1 cellular context compared by ENCODE assay signal in the genomic region with DNA sequence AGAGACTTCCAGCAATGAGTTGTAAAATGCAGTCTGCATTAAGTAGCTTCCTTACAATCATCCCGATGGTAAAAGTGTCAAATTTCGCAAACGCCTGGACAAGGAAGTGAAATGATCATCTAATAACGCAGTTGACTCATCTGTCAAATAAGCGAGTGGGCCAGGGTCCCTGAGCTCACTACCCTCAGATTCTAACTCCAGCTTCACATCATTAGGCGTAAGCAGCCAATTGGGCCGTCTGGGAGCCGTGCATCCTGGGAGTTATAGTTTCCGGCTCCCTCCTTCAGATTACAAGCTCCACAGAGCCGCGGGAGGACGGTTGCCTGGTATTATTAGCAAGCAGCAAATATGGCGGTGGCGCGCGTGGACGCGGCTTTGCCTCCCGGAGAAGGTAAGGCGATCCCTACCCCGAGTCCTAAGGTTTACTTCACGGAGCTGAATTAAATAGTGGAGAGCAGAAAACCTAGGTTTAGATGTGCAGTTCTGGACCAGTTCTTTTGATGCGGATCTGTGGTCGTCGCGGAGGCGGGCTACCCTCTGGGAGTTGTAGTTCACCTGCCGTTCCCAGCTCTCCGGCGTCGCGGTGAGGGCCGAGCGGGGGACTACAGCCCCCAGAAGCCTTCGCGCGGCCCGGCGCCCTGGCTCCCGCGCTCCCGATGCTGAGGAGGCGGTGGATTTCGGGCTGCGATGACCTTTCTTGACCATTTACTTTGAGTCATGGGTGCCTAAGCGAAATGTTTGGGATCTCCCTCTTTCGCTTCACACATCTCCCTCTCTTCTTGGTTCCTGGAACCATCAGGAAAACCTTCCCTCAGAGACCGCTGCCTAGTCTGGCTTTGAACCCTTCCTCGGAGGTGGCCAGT.
TF ChIP-seq lines count a peak whose summit lies in the region.

A gene with protein sequence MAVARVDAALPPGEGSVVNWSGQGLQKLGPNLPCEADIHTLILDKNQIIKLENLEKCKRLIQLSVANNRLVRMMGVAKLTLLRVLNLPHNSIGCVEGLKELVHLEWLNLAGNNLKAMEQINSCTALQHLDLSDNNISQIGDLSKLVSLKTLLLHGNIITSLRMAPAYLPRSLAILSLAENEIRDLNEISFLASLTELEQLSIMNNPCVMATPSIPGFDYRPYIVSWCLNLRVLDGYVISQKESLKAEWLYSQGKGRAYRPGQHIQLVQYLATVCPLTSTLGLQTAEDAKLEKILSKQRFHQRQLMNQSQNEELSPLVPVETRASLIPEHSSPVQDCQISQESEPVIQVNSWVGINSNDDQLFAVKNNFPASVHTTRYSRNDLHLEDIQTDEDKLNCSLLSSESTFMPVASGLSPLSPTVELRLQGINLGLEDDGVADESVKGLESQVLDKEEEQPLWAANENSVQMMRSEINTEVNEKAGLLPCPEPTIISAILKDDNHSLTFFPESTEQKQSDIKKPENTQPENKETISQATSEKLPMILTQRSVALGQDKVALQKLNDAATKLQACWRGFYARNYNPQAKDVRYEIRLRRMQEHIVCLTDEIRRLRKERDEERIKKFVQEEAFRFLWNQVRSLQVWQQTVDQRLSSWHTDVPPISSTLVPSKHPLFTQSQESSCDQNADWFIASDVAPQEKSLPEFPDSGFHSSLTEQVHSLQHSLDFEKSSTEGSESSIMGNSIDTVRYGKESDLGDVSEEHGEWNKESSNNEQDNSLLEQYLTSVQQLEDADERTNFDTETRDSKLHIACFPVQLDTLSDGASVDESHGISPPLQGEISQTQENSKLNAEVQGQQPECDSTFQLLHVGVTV (plus strand): TSS at position 286 of the 863 bp plus-strand sequence. CDS start 63 bp downstream, at position 349.

TF ChIP-seq in HepG2, 621 proteins besides CTCF, POLR2A, EP300 and RAD21 (continued from another document and continues in another):
- TF ChIP-seq, protein P1, sequence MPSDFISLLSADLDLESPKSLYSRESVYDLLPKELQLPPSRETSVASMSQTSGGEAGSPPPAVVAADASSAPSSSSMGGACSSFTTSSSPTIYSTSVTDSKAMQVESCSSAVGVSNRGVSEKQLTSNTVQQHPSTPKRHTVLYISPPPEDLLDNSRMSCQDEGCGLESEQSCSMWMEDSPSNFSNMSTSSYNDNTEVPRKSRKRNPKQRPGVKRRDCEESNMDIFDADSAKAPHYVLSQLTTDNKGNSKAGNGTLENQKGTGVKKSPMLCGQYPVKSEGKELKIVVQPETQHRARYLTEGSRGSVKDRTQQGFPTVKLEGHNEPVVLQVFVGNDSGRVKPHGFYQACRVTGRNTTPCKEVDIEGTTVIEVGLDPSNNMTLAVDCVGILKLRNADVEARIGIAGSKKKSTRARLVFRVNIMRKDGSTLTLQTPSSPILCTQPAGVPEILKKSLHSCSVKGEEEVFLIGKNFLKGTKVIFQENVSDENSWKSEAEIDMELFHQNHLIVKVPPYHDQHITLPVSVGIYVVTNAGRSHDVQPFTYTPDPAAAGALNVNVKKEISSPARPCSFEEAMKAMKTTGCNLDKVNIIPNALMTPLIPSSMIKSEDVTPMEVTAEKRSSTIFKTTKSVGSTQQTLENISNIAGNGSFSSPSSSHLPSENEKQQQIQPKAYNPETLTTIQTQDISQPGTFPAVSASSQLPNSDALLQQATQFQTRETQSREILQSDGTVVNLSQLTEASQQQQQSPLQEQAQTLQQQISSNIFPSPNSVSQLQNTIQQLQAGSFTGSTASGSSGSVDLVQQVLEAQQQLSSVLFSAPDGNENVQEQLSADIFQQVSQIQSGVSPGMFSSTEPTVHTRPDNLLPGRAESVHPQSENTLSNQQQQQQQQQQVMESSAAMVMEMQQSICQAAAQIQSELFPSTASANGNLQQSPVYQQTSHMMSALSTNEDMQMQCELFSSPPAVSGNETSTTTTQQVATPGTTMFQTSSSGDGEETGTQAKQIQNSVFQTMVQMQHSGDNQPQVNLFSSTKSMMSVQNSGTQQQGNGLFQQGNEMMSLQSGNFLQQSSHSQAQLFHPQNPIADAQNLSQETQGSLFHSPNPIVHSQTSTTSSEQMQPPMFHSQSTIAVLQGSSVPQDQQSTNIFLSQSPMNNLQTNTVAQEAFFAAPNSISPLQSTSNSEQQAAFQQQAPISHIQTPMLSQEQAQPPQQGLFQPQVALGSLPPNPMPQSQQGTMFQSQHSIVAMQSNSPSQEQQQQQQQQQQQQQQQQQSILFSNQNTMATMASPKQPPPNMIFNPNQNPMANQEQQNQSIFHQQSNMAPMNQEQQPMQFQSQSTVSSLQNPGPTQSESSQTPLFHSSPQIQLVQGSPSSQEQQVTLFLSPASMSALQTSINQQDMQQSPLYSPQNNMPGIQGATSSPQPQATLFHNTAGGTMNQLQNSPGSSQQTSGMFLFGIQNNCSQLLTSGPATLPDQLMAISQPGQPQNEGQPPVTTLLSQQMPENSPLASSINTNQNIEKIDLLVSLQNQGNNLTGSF (CRISPR knock-in tag; IDR thresholded peaks at IDR 0.05) = no peak
- TF ChIP-seq REL (CRISPR knock-in tag; conservative IDR thresholded peaks at IDR 0.05) = peak; percentile 78; the same call in 1 of the 2 replicates
- TF ChIP-seq, protein P2, sequence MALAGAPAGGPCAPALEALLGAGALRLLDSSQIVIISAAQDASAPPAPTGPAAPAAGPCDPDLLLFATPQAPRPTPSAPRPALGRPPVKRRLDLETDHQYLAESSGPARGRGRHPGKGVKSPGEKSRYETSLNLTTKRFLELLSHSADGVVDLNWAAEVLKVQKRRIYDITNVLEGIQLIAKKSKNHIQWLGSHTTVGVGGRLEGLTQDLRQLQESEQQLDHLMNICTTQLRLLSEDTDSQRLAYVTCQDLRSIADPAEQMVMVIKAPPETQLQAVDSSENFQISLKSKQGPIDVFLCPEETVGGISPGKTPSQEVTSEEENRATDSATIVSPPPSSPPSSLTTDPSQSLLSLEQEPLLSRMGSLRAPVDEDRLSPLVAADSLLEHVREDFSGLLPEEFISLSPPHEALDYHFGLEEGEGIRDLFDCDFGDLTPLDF (CRISPR knock-in tag; IDR thresholded peaks at IDR 0.05) = peak; percentile 80
- TF ChIP-seq REXO4 (CRISPR knock-in tag; IDR thresholded peaks at IDR 0.05; ENCODE audit: borderline replicate concordance) = no peak
- no peak for TF ChIP-seq XBP1 (CRISPR knock-in tag; IDR thresholded peaks at IDR 0.05)
- TF ChIP-seq MEF2D (CRISPR knock-in tag; IDR thresholded peaks at IDR 0.05) = peak; percentile 85
- TF ChIP-seq, protein P3, sequence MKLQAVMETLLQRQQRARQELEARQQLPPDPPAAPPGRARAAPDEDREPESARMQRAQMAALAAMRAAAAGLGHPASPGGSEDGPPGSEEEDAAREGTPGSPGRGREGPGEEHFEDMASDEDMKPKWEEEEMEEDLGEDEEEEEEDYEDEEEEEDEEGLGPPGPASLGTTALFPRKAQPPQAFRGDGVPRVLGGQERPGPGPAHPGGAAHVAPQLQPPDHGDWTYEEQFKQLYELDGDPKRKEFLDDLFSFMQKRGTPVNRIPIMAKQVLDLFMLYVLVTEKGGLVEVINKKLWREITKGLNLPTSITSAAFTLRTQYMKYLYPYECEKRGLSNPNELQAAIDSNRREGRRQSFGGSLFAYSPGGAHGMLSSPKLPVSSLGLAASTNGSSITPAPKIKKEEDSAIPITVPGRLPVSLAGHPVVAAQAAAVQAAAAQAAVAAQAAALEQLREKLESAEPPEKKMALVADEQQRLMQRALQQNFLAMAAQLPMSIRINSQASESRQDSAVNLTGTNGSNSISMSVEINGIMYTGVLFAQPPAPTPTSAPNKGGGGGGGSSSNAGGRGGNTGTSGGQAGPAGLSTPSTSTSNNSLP (IDR thresholded peaks at IDR 0.05; ENCODE audit: low read depth, low read length) = no peak; the same call in 1 of the 2 replicates
- no peak for TF ChIP-seq RBM22 (optimal IDR thresholded peaks at IDR 0.05; ENCODE audit: low read length)
- no peak for TF ChIP-seq SOX6 (IDR thresholded peaks at IDR 0.05)
- TF ChIP-seq SOX6 (CRISPR knock-in tag; IDR thresholded peaks at IDR 0.05) = 0 out of 2 replicates have a peak, but pooled peaks have one; percentile 19
- TF ChIP-seq, protein P4, sequence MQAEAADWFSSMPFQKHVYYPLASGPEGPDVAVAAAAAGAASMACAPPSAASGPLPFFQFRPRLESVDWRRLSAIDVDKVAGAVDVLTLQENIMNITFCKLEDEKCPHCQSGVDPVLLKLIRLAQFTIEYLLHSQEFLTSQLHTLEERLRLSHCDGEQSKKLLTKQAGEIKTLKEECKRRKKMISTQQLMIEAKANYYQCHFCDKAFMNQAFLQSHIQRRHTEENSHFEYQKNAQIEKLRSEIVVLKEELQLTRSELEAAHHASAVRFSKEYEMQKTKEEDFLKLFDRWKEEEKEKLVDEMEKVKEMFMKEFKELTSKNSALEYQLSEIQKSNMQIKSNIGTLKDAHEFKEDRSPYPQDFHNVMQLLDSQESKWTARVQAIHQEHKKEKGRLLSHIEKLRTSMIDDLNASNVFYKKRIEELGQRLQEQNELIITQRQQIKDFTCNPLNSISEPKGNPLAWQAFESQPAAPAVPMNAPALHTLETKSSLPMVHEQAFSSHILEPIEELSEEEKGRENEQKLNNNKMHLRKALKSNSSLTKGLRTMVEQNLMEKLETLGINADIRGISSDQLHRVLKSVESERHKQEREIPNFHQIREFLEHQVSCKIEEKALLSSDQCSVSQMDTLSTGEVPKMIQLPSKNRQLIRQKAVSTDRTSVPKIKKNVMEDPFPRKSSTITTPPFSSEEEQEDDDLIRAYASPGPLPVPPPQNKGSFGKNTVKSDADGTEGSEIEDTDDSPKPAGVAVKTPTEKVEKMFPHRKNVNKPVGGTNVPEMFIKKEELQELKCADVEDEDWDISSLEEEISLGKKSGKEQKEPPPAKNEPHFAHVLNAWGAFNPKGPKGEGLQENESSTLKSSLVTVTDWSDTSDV (CRISPR knock-in tag; IDR thresholded peaks at IDR 0.05) = no peak
- peak; percentile 37; the same call in 1 of the 2 replicates for TF ChIP-seq CREB1 (IDR thresholded peaks at IDR 0.05)
- peak; percentile 86 for TF ChIP-seq CREB1 (CRISPR knock-in tag; IDR thresholded peaks at IDR 0.05)
- TF ChIP-seq ZNF331 (CRISPR knock-in tag; IDR thresholded peaks at IDR 0.05) = 0 out of 2 replicates have a peak, but pooled peaks have one; percentile 6
- TF ChIP-seq KDM5A (IDR thresholded peaks at IDR 0.05; ENCODE audit: borderline replicate concordance, low read length) = peak; percentile 81
- no peak for TF ChIP-seq ARNT2 (CRISPR knock-in tag; IDR thresholded peaks at IDR 0.05; ENCODE audit: low read depth)
- TF ChIP-seq, protein P5, sequence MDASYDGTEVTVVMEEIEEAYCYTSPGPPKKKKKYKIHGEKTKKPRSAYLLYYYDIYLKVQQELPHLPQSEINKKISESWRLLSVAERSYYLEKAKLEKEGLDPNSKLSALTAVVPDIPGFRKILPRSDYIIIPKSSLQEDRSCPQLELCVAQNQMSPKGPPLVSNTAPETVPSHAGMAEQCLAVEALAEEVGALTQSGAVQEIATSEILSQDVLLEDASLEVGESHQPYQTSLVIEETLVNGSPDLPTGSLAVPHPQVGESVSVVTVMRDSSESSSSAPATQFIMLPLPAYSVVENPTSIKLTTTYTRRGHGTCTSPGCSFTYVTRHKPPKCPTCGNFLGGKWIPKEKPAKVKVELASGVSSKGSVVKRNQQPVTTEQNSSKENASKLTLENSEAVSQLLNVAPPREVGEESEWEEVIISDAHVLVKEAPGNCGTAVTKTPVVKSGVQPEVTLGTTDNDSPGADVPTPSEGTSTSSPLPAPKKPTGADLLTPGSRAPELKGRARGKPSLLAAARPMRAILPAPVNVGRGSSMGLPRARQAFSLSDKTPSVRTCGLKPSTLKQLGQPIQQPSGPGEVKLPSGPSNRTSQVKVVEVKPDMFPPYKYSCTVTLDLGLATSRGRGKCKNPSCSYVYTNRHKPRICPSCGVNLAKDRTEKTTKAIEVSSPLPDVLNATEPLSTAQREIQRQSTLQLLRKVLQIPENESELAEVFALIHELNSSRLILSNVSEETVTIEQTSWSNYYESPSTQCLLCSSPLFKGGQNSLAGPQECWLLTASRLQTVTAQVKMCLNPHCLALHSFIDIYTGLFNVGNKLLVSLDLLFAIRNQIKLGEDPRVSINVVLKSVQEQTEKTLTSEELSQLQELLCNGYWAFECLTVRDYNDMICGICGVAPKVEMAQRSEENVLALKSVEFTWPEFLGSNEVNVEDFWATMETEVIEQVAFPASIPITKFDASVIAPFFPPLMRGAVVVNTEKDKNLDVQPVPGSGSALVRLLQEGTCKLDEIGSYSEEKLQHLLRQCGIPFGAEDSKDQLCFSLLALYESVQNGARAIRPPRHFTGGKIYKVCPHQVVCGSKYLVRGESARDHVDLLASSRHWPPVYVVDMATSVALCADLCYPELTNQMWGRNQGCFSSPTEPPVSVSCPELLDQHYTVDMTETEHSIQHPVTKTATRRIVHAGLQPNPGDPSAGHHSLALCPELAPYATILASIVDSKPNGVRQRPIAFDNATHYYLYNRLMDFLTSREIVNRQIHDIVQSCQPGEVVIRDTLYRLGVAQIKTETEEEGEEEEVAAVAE (CRISPR knock-in tag; IDR thresholded peaks at IDR 0.05; ENCODE audit: borderline replicate concordance) = peak; percentile 97
- TF ChIP-seq ZFP36L1 (CRISPR knock-in tag; IDR thresholded peaks at IDR 0.05) = 0 out of 2 replicates have a peak, but pooled peaks have one; percentile 30
- TF ChIP-seq MIER3 (CRISPR knock-in tag; IDR thresholded peaks at IDR 0.05; ENCODE audit: borderline replicate concordance) = peak; percentile 23; the same call in 1 of the 2 replicates
- TF ChIP-seq RXRA (CRISPR knock-in tag; IDR thresholded peaks at IDR 0.05) = peak; percentile 24; the same call in 1 of the 2 replicates
- peak; percentile 27; the same call in 1 of the 2 replicates for TF ChIP-seq NRL (CRISPR knock-in tag; IDR thresholded peaks at IDR 0.05; ENCODE audit: borderline replicate concordance)
- TF ChIP-seq SIN3A (IDR thresholded peaks at IDR 0.05; ENCODE audit: borderline replicate concordance, low read depth, low read length) = 0 out of 2 replicates have a peak, but pooled peaks have one; percentile 79
- peak; percentile 89 for TF ChIP-seq GABPB1 (CRISPR knock-in tag; IDR thresholded peaks at IDR 0.05)
- TF ChIP-seq ZNF501 (CRISPR knock-in tag; IDR thresholded peaks at IDR 0.05) = peak; percentile 86
- TF ChIP-seq, protein P6, sequence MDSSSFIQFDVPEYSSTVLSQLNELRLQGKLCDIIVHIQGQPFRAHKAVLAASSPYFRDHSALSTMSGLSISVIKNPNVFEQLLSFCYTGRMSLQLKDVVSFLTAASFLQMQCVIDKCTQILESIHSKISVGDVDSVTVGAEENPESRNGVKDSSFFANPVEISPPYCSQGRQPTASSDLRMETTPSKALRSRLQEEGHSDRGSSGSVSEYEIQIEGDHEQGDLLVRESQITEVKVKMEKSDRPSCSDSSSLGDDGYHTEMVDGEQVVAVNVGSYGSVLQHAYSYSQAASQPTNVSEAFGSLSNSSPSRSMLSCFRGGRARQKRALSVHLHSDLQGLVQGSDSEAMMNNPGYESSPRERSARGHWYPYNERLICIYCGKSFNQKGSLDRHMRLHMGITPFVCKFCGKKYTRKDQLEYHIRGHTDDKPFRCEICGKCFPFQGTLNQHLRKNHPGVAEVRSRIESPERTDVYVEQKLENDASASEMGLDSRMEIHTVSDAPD (CRISPR knock-in tag; IDR thresholded peaks at IDR 0.05) = no peak
- peak; percentile 89 for TF ChIP-seq SUZ12 (IDR thresholded peaks at IDR 0.05; ENCODE audit: low read depth, low read length)
- peak; percentile 92 for TF ChIP-seq CREM (IDR thresholded peaks at IDR 0.05)
- no peak for TF ChIP-seq CREM (CRISPR knock-in tag; IDR thresholded peaks at IDR 0.05)
- no peak for TF ChIP-seq HHEX (CRISPR knock-in tag; IDR thresholded peaks at IDR 0.05)
- peak; percentile 57; the same call in 1 of the 2 replicates for TF ChIP-seq TBX2 (CRISPR knock-in tag; IDR thresholded peaks at IDR 0.05; ENCODE audit: borderline replicate concordance)
- TF ChIP-seq ZNF350 (CRISPR knock-in tag; IDR thresholded peaks at IDR 0.05; ENCODE audit: borderline replicate concordance, low read depth) = peak; percentile 69; the same call in 1 of the 2 replicates
- no peak for TF ChIP-seq ZNF432 (CRISPR knock-in tag; IDR thresholded peaks at IDR 0.05; ENCODE audit: borderline replicate concordance)
- TF ChIP-seq ZNF747 (CRISPR knock-in tag; IDR thresholded peaks at IDR 0.05; ENCODE audit: borderline replicate concordance) = no peak
- TF ChIP-seq SATB2 (CRISPR knock-in tag; IDR thresholded peaks at IDR 0.05) = no peak
- peak; percentile 64 for TF ChIP-seq HOXA3 (CRISPR knock-in tag; IDR thresholded peaks at IDR 0.05)
- no peak for TF ChIP-seq ZNF879 (CRISPR knock-in tag; IDR thresholded peaks at IDR 0.05)
